In genomic region chr4:122875949-122876348, GRCh38 we compare ENCODE assay signal across 21 cellular contexts. TPM values are rescaled to one million over a fixed set of nuclear protein-coding genes. Genes with fewer than 3 reads are reported as not detected.
DNase-seq lines count a peak whose midpoint lies in the region; ATAC-seq, FAIRE-seq and TF ChIP-seq lines count a peak whose summit lies in the region.
"Had no signal": no experiment of that assay in that cellular context is flagged by ENCODE, and none has a peak within 500 bp of the region (broad histone marks: within the 10 kb centered on the region; RNA-seq: fewer than 3 reads in every experiment).

No MANE protein-coding gene starts in this region.

- H3K4me1 Mint-ChIP-seq in astrocyte (ENCODE audit: low read depth, unreplicated experiment): peaks cover 41% of the 10 kb centered on the region
- H3K4me1 Mint-ChIP-seq in T-cell: no peaks in the 10 kb centered on the region

- H3K9me3 Mint-ChIP-seq in astrocyte (ENCODE audit: unreplicated experiment): peaks cover 10% of the 10 kb centered on the region
- H3K9me3 Mint-ChIP-seq in T-cell: peaks cover 4 to 5% (median 4%) of the 10 kb centered on the region in 3 donors

- H3K9me3 ChIP-seq in astrocyte (ENCODE audit: insufficient read depth, low read depth, low read length): no peaks in the 10 kb centered on the region
- no peaks in the 10 kb centered on the region for H3K9me3 ChIP-seq in smooth muscle cell (replicated peaks; ENCODE audit: low read depth)
- H3K9me3 ChIP-seq: Caco-2 had no signal

- H3K4me2 ChIP-seq in astrocyte (ENCODE audit: low read length) (peak overlapping the region; percentile 6), smooth muscle cell (peak overlapping the region; percentile 9)
- H3K4me2 ChIP-seq: KMS-11 had no signal

- H2AFZ ChIP-seq in astrocyte (ENCODE audit: low read depth, low read length) (no peak overlapping the region), smooth muscle cell (ENCODE audit: low read depth) (no peak overlapping the region)

- H3K4me3 ChIP-seq in astrocyte (ENCODE audit: insufficient read depth, low read depth, low read length): no peak overlapping the region
- H3K4me3 ChIP-seq in smooth muscle cell: no peak overlapping the region
- H3K4me3 ChIP-seq: GM12878, Peyer's patch, SK-N-MC had no signal

- peak; percentile 0 for DNase-seq in NK-92 treated with Interleukin-12 subunit alpha and Interleukin-12 subunit beta, amount 100 ng/mL, for 24 hours (lab: John Stamatoyannopoulos, UW)
- no peak for DNase-seq in NK-92 (lab: John Stamatoyannopoulos, UW; ENCODE audit: unreplicated experiment)
- DNase-seq in NCI-H82 (lab: John Stamatoyannopoulos, UW): peak; percentile 86
- DNase-seq in astrocyte (ENCODE audit: low read depth): no peak
- no peak for DNase-seq in smooth muscle cell (lab: John Stamatoyannopoulos, UW; ENCODE audit: unreplicated experiment)
- no peak for DNase-seq in NCI-H226
- no peak for DNase-seq in stimulated activated CD4-positive, alpha-beta T cell treated with anti-CD3 and anti-CD28 coated beads, Interleukin-4, amount 100 ng/mL, for 24 hours
- no peak for DNase-seq in T-cell
- DNase-seq: Caco-2; CD4-positive, alpha-beta T cell; HCEC 1CT; NCI-H1436 treated with DMSO at 0.1 percent for 48 hours; NCI-H2081; NCI-H2171 treated with DMSO at 0.1 percent for 48 hours; NCI-H774; Peyer's patch; Right ventricle myocardium superior had no signal

- no peak overlapping the region for H3K9ac ChIP-seq in astrocyte (ENCODE audit: low read length)
- H3K9ac ChIP-seq in smooth muscle cell (ENCODE audit: low read depth): no peak overlapping the region
- H3K9ac ChIP-seq: KMS-11 had no signal

- POLR2A ChIA-PET in T-cell (lab: Charles Lee): no interaction called here

- H3K27ac Mint-ChIP-seq in astrocyte (ENCODE audit: unreplicated experiment) (peak overlapping the region; percentile 75), T-cell (no peak overlapping the region)
- H3K27ac Mint-ChIP-seq: CD4-positive, alpha-beta T cell had no signal

- H3K27me3 ChIP-seq in astrocyte (ENCODE audit: insufficient read depth, low read length) (no peaks in the 10 kb centered on the region), smooth muscle cell (ENCODE audit: low read depth) (no peaks in the 10 kb centered on the region)
- H3K27me3 ChIP-seq: Peyer's patch had no signal

- peaks cover 36% of the 10 kb centered on the region for H3K79me2 ChIP-seq in astrocyte (ENCODE audit: insufficient read depth, low read length)
- peaks cover 7% of the 10 kb centered on the region for H3K79me2 ChIP-seq in smooth muscle cell (ENCODE audit: low read depth)

- CTCF ChIA-PET in T-cell (lab: Charles Lee): interaction anchor here in 1 of 2 donors (0.6 kb wide), 1 partner anchor 51 kb away, joined by 3 read pairs; no protein-coding TSS in a partner anchor

- H3K36me3 Mint-ChIP-seq in astrocyte (ENCODE audit: low read depth, unreplicated experiment) (peaks cover 22% of the 10 kb centered on the region), T-cell (peaks cover 3% of the 10 kb centered on the region)

- H3K4me1 ChIP-seq in astrocyte (ENCODE audit: insufficient read depth, low read length): peaks cover 30% of the 10 kb centered on the region
- H3K4me1 ChIP-seq in smooth muscle cell (ENCODE audit: low read depth): peaks cover 4% of the 10 kb centered on the region
- H3K4me1 ChIP-seq: Peyer's patch had no signal

- TF ChIP-seq CTCF in astrocyte (IDR thresholded peaks at IDR 0.05; ENCODE audit: insufficient read depth, low read depth, low read length): no peak
- no peak for TF ChIP-seq CTCF in smooth muscle cell (IDR thresholded peaks at IDR 0.05; ENCODE audit: borderline replicate concordance, insufficient read depth, poor library complexity, severe bottlenecking)

- no peaks in the 10 kb centered on the region for H3K27me3 Mint-ChIP-seq in astrocyte (ENCODE audit: low read depth, unreplicated experiment)
- peaks cover 26 to 35% of the 10 kb centered on the region in 2 donors for H3K27me3 Mint-ChIP-seq in T-cell

- FAIRE-seq in astrocyte (lab: Jason Lieb, UNC): no peak
- FAIRE-seq: GM12878 had no signal

- no peak for ATAC-seq in T-cell (replicated peaks in 1 of 4)
- ATAC-seq: GM12878 had no signal

- H3K27ac ChIP-seq in astrocyte (ENCODE audit: low read depth, low read length): no peak overlapping the region
- peak overlapping the region; percentile 11 for H3K27ac ChIP-seq in smooth muscle cell (ENCODE audit: low read depth)
- H3K27ac ChIP-seq: 22Rv1, KMS-11, Peyer's patch, SK-N-MC had no signal

- 93% methylated on average over 5 of the region's 5 CpGs for WGBS in smooth muscle cell (ENCODE audit: low lambda C conversion rate)

- H3K4me3 Mint-ChIP-seq in astrocyte (ENCODE audit: unreplicated experiment) (no peak overlapping the region), T-cell (no peak overlapping the region)
- H3K4me3 Mint-ChIP-seq: CD4-positive, alpha-beta T cell had no signal

- H4K20me1 ChIP-seq in astrocyte (ENCODE audit: insufficient read depth, low read length): no peaks in the 10 kb centered on the region
- H4K20me1 ChIP-seq in smooth muscle cell (ENCODE audit: low read depth): no peaks in the 10 kb centered on the region

- no peaks in the 10 kb centered on the region for H3F3A ChIP-seq in smooth muscle cell (ENCODE audit: low read depth)

- H3K36me3 ChIP-seq in astrocyte (ENCODE audit: insufficient read depth, low read length) (no peaks in the 10 kb centered on the region), smooth muscle cell (ENCODE audit: low read depth) (peaks cover 13% of the 10 kb centered on the region)
- H3K36me3 ChIP-seq: Peyer's patch had no signal

RNA-seq across cellular contexts. Expression of gene NUDT6, which starts 46.4 kb away (rescaled TPM):
- total RNA-seq in astrocyte (4.0 TPM in 2 replicates), smooth muscle cell (4.1 and 24.6 TPM in 2 replicates), T-cell (1 to 10 TPM; 1.3 to 4.4 (median 2.3) TPM)
- polyA plus RNA-seq in smooth muscle cell: 6.2 and 7.0 TPM in 2 replicates

RNA-seq across cellular contexts. Expression of gene FGF2, which starts 49.3 kb away (rescaled TPM):
- total RNA-seq in astrocyte (30.5 and 38.4 TPM in 2 replicates), smooth muscle cell (17.7 and 18.9 TPM in 2 replicates), T-cell (under 1 TPM in 3 of 5 donors, not detected in 2; 0.13 to 0.23 (median 0.20) TPM)
- 9.4 and 11.8 TPM in 2 replicates for polyA plus RNA-seq in smooth muscle cell
- total RNA-seq: CD4-positive, alpha-beta T cell had no signal

Comparison
In these comparisons a context has a peak if more than half of its experiments do, and no peak if none do; other contexts are left out.
1. DNase-seq: peak in NK-92 treated with Interleukin-12 subunit alpha and Interleukin-12 subunit beta, amount 100 ng/mL, for 24 hours (single experiment) and NCI-H82 (single experiment); none in NK-92 (single experiment), astrocyte (single experiment), smooth muscle cell (single experiment), NCI-H226 (single experiment), stimulated activated CD4-positive, alpha-beta T cell treated with anti-CD3 and anti-CD28 coated beads, Interleukin-4, amount 100 ng/mL, for 24 hours (single experiment) and T-cell (0 of 34).
2. RNA of gene FGF2, which starts 49.3 kb away (total RNA-seq): 30.5 to 38.4 TPM in astrocyte and 17.7 to 18.9 TPM in smooth muscle cell; 0.13 to 0.23 TPM in T-cell; every median in the first group is over 10 times any median in the second.